8 cellular contexts compared by ENCODE assay signal in the genomic region with DNA sequence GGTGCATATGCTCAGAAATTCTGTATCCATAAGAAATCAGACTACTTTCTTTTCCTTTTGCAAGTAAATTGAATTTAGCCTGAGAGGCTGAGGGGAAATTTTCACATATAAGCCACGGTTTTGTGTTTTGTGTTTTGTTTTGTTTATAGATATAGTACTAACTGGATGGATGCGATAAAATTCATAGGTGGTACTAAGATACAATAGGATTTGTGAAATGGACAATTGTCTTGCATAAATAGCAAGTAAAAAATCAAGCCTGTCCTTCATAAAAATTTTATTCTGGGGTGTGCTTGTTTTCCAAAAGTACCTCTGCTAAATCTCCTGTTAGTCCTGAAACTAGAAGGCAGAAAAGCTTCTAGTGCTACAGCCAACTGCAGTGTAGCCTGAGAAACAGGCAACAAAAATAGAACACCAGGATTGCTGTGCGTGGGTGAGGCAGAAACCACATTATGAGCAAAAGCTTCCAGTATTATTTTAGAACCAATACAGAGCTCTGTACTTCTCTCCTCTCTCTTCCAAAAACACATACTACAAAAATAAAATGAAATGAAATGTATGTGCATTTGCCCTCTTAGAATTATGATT. TPM values are rescaled to one million over a fixed set of nuclear protein-coding genes. Genes with fewer than 3 reads are reported as not detected.
A peak's percentile ranks its signal among the peaks of the same experiment; 100 is the strongest.
DNase-seq lines count a peak whose midpoint lies in the region; ATAC-seq and TF ChIP-seq lines count a peak whose summit lies in the region.

No MANE protein-coding gene starts in this region.

- TF ChIP-seq CTCF in VCaP (conservative IDR thresholded peaks at IDR 0.05) (no peak), GM10248 (IDR thresholded peaks at IDR 0.05; ENCODE audit: control extremely low read depth, extremely low read depth, low read depth, missing control alignments) (no peak)

- peaks cover 9% of the 10 kb centered on the region for H3K27me3 Mint-ChIP-seq in stimulated activated naive CD8-positive, alpha-beta T cell treated with anti-CD3 and anti-CD28 coated beads, Interleukin-15, amount 100 ng/mL, for 72 hours

- ATAC-seq in GM18870 (IDR thresholded peaks at IDR 0.05; ENCODE audit: unreplicated experiment) (peak; percentile 44), HG03342 (IDR thresholded peaks at IDR 0.05; ENCODE audit: unreplicated experiment) (peak; percentile 26), right cardiac atrium (peak; percentile 62 to 67), esophagus mucosa (no peak)
- ATAC-seq in stimulated activated naive CD8-positive, alpha-beta T cell treated with anti-CD3 and anti-CD28 coated beads, Interleukin-15, amount 100 ng/mL, for 72 hours = no peak

- WGBS in right cardiac atrium = 45% methylated on average over 3 of the region's 3 CpGs

- H3K9me3 ChIP-seq in right cardiac atrium (ENCODE audit: control insufficient read depth, low read length) = no peaks in the 10 kb centered on the region

- no peak for DNase-seq in right cardiac atrium
- no peak for DNase-seq in stimulated activated naive CD8-positive, alpha-beta T cell treated with anti-CD3 and anti-CD28 coated beads, Interleukin-15, amount 100 ng/mL, for 72 hours
- DNase-seq in GM10248 (ENCODE audit: extremely low spot score) = no peak

- no peaks in the 10 kb centered on the region for H3K79me2 ChIP-seq in ACC112 (ENCODE audit: control insufficient read depth, insufficient read depth, low read length, unreplicated experiment)

- H3K36me3 ChIP-seq in ACC112 (ENCODE audit: insufficient read depth, low read length) = no peaks in the 10 kb centered on the region

- CTCF ChIA-PET in GM10248 (lab: Yijun Ruan, JAX) = interaction anchor here (1.2 to 7.4 kb wide), 12 partner anchors 14 to 143 kb away, joined by 3 to 58 read pairs (median 4); no protein-coding TSS in a partner anchor

- POLR2A ChIA-PET in GM10248 (lab: Yijun Ruan, JAX) = interaction anchor here (1.6 to 1.9 kb wide), 2 partner anchors 12 to 14 kb away, joined by 4 to 7 read pairs; no protein-coding TSS in a partner anchor

- intact Hi-C loops in right cardiac atrium (cut with DNase I) = loop anchor here in 1 of 4 donors (5.0 kb wide), 1 partner anchor 138 kb away; no protein-coding TSS in a partner anchor

- H3K9me3 Mint-ChIP-seq in stimulated activated naive CD8-positive, alpha-beta T cell treated with anti-CD3 and anti-CD28 coated beads, Interleukin-15, amount 100 ng/mL, for 72 hours = no peaks in the 10 kb centered on the region

- peak overlapping the region; percentile 74 for H3K4me3 ChIP-seq in ACC112 (ENCODE audit: low read depth, low read length)
- H3K4me3 ChIP-seq in right cardiac atrium (ENCODE audit: low read length) = peak overlapping the region; percentile 80

- peaks cover 4% of the 10 kb centered on the region for H3K4me1 ChIP-seq in ACC112 (ENCODE audit: control insufficient read depth, insufficient read depth, low read length, unreplicated experiment)
- H3K4me1 ChIP-seq in right cardiac atrium (ENCODE audit: control insufficient read depth, insufficient read depth, low read length) = peaks cover 3% of the 10 kb centered on the region

- H3K27ac ChIP-seq in ACC112 (ENCODE audit: low read depth, low read length) (no peak overlapping the region), VCaP (peak overlapping the region; percentile 70), right cardiac atrium (ENCODE audit: low read length) (no peak overlapping the region)

- H3K4me1 Mint-ChIP-seq in stimulated activated naive CD8-positive, alpha-beta T cell treated with anti-CD3 and anti-CD28 coated beads, Interleukin-15, amount 100 ng/mL, for 72 hours = peaks cover 10% of the 10 kb centered on the region

- H3K27ac Mint-ChIP-seq in stimulated activated naive CD8-positive, alpha-beta T cell treated with anti-CD3 and anti-CD28 coated beads, Interleukin-15, amount 100 ng/mL, for 72 hours = no peak overlapping the region

- H3K27me3 ChIP-seq in ACC112 (ENCODE audit: insufficient read depth, low read length) = no peaks in the 10 kb centered on the region
- no peaks in the 10 kb centered on the region for H3K27me3 ChIP-seq in right cardiac atrium (ENCODE audit: control insufficient read depth, insufficient read depth)

- H3K4me3 Mint-ChIP-seq in stimulated activated naive CD8-positive, alpha-beta T cell treated with anti-CD3 and anti-CD28 coated beads, Interleukin-15, amount 100 ng/mL, for 72 hours = peak overlapping the region; percentile 35 to 69

- H2AFZ ChIP-seq in ACC112 (ENCODE audit: low read length, unreplicated experiment) = peak overlapping the region; percentile 77

RNA-seq across cellular contexts. Expression of a gene that starts 0.6 kb away (rescaled TPM):
- total RNA-seq in right cardiac atrium (10 to 100 TPM; 22.2 to 42.2 (median 28.0) TPM), esophagus mucosa (2.4 TPM)
- 5.5 TPM for polyA plus RNA-seq in right cardiac atrium

Comparison
In these comparisons a context has a peak if more than half of its experiments do, and no peak if none do; other contexts are left out.
1. ATAC-seq: peak in GM18870 (single experiment), HG03342 (single experiment) and right cardiac atrium (2 of 2); none in stimulated activated naive CD8-positive, alpha-beta T cell treated with anti-CD3 and anti-CD28 coated beads, Interleukin-15, amount 100 ng/mL, for 72 hours (single experiment) and esophagus mucosa (single experiment).